In the genomic region with DNA sequence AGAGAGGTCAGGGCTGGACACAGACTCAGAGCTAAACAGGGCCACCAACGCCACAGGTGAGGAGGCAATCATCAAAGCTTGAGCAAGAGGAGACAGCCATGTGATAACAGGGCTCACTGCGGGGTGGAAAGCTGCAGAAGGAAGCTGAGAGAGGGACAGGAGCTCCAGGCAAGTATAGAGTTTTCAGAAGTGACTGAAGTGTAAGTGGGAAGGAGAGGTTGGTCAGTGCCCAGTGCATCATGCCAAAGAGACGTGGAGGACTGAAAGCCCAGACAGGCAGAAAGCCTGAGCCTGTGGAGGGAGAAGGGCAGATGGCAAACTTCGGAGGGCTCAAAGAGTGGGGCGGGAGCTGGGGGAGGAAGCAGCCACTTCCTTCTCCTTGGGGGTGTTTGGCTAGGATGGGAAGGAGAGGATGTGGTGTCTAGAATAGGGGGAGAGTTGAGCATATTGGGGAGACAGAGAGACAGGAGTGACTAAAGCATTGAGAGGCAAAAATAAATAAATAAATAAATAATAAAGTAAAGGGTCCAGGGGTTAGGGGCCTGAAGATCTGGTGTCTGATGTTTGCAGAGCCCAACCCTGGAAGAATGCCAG, we compare ENCODE assay signal across 10 cellular contexts. TPM values are rescaled to one million over a fixed set of nuclear protein-coding genes. Genes with fewer than 3 reads are reported as not detected.
A peak's percentile ranks its signal among the peaks of the same experiment; 100 is the strongest.
DNase-seq lines count a peak whose midpoint lies in the region; TF ChIP-seq lines count a peak whose summit lies in the region.
"Had no signal": no experiment of that assay in that cellular context is flagged by ENCODE, and none has a peak within 500 bp of the region (broad histone marks: within the 10 kb centered on the region; RNA-seq: fewer than 3 reads in every experiment).

No MANE protein-coding gene starts in this region.

- H3K9me3 ChIP-seq in A673 (ENCODE audit: low read depth, low read length, poor library complexity, severe bottlenecking), result no peaks in the 10 kb centered on the region
- no peaks in the 10 kb centered on the region for H3K9me3 ChIP-seq in esophagus squamous epithelium

- intact Hi-C loops in A673 (cut with micrococcal nuclease; ENCODE audit: unreplicated experiment), result loop anchor here (5.0 kb wide), 2 partner anchors 63 to 203 kb away; partner anchors contain the start of genes USB1 and ZNF319
- intact Hi-C loops in esophagus squamous epithelium (cut with DNase I), result loop anchor here (5.0 kb wide), 1 partner anchor 63 kb away; no protein-coding TSS in a partner anchor

- TF ChIP-seq POLR2A in esophagus squamous epithelium (IDR thresholded peaks at IDR 0.05), result no peak

- no peak for TF ChIP-seq CTCF in A673 (conservative IDR thresholded peaks at IDR 0.05; ENCODE audit: low read depth, low read length)
- no peak for TF ChIP-seq CTCF in esophagus squamous epithelium (IDR thresholded peaks at IDR 0.05)
- no peak for TF ChIP-seq CTCF in GM10266 (IDR thresholded peaks at IDR 0.05; ENCODE audit: control insufficient read depth, insufficient read depth, low read depth, missing control alignments)

- H3K4me3 ChIP-seq in A673 (ENCODE audit: low read depth, low read length, poor library complexity, severe bottlenecking), result peak overlapping the region; percentile 68
- H3K4me3 ChIP-seq in esophagus squamous epithelium, result no peak overlapping the region

- POLR2A ChIA-PET in A673 (lab: Charles Lee; ENCODE audit: low non-redundant PET), result interaction anchor here (0.8 kb wide), 1 partner anchor 35 kb away, joined by 3 read pairs; no protein-coding TSS in a partner anchor

- DNase-seq in A673 (ENCODE audit: low spot score) (peak; percentile 58), DMS53 (lab: John Stamatoyannopoulos, UW) (peak; percentile 72), UCSD-AML1 (lab: John Stamatoyannopoulos, UW; ENCODE audit: unreplicated experiment) (peak; percentile 71), medulla oblongata (ENCODE audit: extremely low spot score) (peak; percentile 37), esophagus squamous epithelium (lab: John Stamatoyannopoulos, UW) (no peak), HCEC 1CT (no peak), GM10266 (ENCODE audit: extremely low spot score) (no peak), COR-L47 (lab: John Stamatoyannopoulos, UW) (no peak)
- DNase-seq: activated CD4-positive, alpha-beta T cell treated with anti-CD3 and anti-CD28 coated beads for 36 hours; EL had no signal

- H3K27ac ChIP-seq in A673 (ENCODE audit: low read depth, low read length, poor library complexity, severe bottlenecking) (peak overlapping the region; percentile 94), esophagus squamous epithelium (peak overlapping the region in 2 of 4 donors; percentile 82 to 89)

- H3K4me1 ChIP-seq in A673 (ENCODE audit: insufficient read depth, low read length, poor library complexity, severe bottlenecking) (peaks cover 66% of the 10 kb centered on the region), esophagus squamous epithelium (peaks cover 29 to 84% (median 45%) of the 10 kb centered on the region in 3 donors)

- H3K36me3 ChIP-seq in A673 (ENCODE audit: insufficient read depth, low read length, poor library complexity, severe bottlenecking), result peaks cover 32% of the 10 kb centered on the region
- H3K36me3 ChIP-seq in esophagus squamous epithelium, result peaks cover 0 to 13% (median 0%) of the 10 kb centered on the region in 3 donors

- 52 to 68% methylated on average over 4 of the region's 5 CpGs for WGBS in esophagus squamous epithelium, 2 donors

- H3K27me3 ChIP-seq in A673 (replicated peaks; ENCODE audit: insufficient read depth, low read depth, low read length, poor library complexity), result no peaks in the 10 kb centered on the region
- H3K27me3 ChIP-seq in esophagus squamous epithelium, result no peaks in the 10 kb centered on the region

- CTCF ChIA-PET in A673 (lab: Charles Lee), result no interaction called here

- no TSS peak for BruUV-seq in A673 (replicated peaks; lab: Mats Ljungman, UMichigan)

RNA-seq across cellular contexts. Expression of gene KIFC3, which starts 2.6 kb away (rescaled TPM):
- 198 and 201 TPM in 2 replicates for total RNA-seq in A673 (2021)
- 10 to 100 TPM; 14.8 to 72.4 (median 43.5) TPM for total RNA-seq in esophagus squamous epithelium

Comparison
In these comparisons a context has a peak if more than half of its experiments do, and no peak if none do; other contexts are left out.
1. DNase-seq: peak in A673 (single experiment), DMS53 (single experiment), UCSD-AML1 (single experiment) and medulla oblongata (single experiment); none in esophagus squamous epithelium (single experiment), HCEC 1CT (single experiment), GM10266 (single experiment) and COR-L47 (single experiment).